13 cellular contexts compared by ENCODE assay signal in the genomic region with DNA sequence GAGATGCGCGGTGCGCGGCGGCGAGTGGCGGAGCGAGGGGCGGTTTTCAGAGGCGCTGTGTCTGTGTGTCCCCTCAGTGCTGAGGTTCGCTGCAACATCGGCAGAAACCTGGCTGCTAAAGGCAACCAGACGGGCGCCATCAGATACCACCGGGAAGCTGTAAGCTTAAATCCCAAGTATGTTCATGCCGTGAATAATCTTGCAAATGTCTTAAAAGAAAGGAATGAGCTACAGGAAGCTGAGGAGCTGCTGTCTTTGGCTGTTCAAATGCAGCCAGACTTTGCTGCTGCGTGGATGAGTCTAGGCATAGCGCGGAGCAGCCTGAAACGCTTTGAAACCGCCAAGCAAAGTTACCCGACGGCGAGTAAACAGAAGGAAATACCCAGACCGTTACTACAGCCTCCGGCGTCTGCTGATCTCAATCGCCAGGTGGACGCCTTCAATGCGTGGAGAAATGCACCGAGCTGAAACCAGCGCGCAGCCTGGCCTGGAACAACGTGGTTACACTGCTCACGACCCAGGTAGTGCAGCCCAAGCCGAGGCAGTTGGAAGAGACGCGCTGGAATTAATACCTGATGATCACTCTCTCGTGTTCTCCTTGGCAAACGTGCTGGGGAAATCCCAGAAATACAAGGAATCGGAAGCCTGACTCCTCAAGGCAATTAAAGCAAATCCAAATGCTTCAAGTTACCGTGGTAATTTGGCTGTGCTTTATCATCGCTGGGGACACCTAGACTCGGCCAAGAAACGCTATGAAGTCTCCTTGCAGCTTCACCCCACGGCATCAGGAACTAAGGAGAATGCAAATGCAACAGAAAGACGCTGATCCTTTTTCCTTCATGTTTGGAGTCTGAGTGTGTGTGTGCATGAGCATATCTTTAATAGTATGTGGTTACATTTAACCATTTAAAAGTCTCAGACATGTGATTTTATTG. TPM values are rescaled to one million over a fixed set of nuclear protein-coding genes. Genes with fewer than 3 reads are reported as not detected.
DNase-seq lines count a peak whose midpoint lies in the region; ATAC-seq and TF ChIP-seq lines count a peak whose summit lies in the region.
"Had no signal": no experiment of that assay in that cellular context is flagged by ENCODE, and none has a peak within 500 bp of the region (broad histone marks: within the 10 kb centered on the region; RNA-seq: fewer than 3 reads in every experiment).

No MANE protein-coding gene starts in this region.

- H3K9ac ChIP-seq in smooth muscle cell (ENCODE audit: low read depth): no peak overlapping the region

- H3K9me3 ChIP-seq in hepatocyte (ENCODE audit: low read depth) (no peaks in the 10 kb centered on the region), smooth muscle cell (replicated peaks; ENCODE audit: low read depth) (no peaks in the 10 kb centered on the region)
- H3K9me3 ChIP-seq: esophagus squamous epithelium, pancreas had no signal

- H2AFZ ChIP-seq in hepatocyte (peak overlapping the region; percentile 53), smooth muscle cell (ENCODE audit: low read depth) (peak overlapping the region; percentile 66)

- H3K36me3 ChIP-seq in hepatocyte (replicated peaks; ENCODE audit: insufficient read depth, low read depth): no peaks in the 10 kb centered on the region
- no peaks in the 10 kb centered on the region for H3K36me3 ChIP-seq in smooth muscle cell (ENCODE audit: low read depth)
- H3K36me3 ChIP-seq: esophagus squamous epithelium, pancreas had no signal

- H3K4me3 Mint-ChIP-seq in activated CD4-positive, alpha-beta memory T cell treated with anti-CD3 and anti-CD28 coated beads, Interleukin-2, amount 10 ng/mL, durations not matched to agents 7 days and 5 days: no peak overlapping the region
- H3K4me3 Mint-ChIP-seq: activated T-cell treated with anti-CD3 and anti-CD28 coated beads, Interleukin-2, amount 50 U/mL, for 4 hours had no signal

- ATAC-seq in GM21526 (IDR thresholded peaks at IDR 0.05; ENCODE audit: low FRiP score, unreplicated experiment): no peak
- ATAC-seq in HG03135 (IDR thresholded peaks at IDR 0.05; ENCODE audit: unreplicated experiment): no peak
- ATAC-seq: activated T-cell treated with anti-CD3 and anti-CD28 coated beads, Interleukin-2, amount 50 U/mL, for 4 hours had no signal

- no peaks in the 10 kb centered on the region for H3K9me2 ChIP-seq in hepatocyte (replicated peaks; ENCODE audit: insufficient read depth)

- H3K36me3 Mint-ChIP-seq in activated CD4-positive, alpha-beta memory T cell treated with anti-CD3 and anti-CD28 coated beads, Interleukin-2, amount 10 ng/mL, durations not matched to agents 7 days and 5 days (ENCODE audit: low read depth): peaks cover 2% of the 10 kb centered on the region

- H3K27me3 Mint-ChIP-seq in activated CD4-positive, alpha-beta memory T cell treated with anti-CD3 and anti-CD28 coated beads, Interleukin-2, amount 10 ng/mL, durations not matched to agents 7 days and 5 days: peaks cover 46% of the 10 kb centered on the region

- H3K4me3 ChIP-seq in hepatocyte (peak overlapping the region; percentile 7), smooth muscle cell (peak overlapping the region; percentile 31)
- H3K4me3 ChIP-seq: pancreas had no signal

- CTCF ChIA-PET in activated CD4-positive, alpha-beta memory T cell treated with anti-CD3 and anti-CD28 coated beads, Interleukin-2, amount 10 ng/mL, durations not matched to agents 7 days and 5 days (lab: Charles Lee): no interaction called here

- no peaks in the 10 kb centered on the region for H3K9me3 Mint-ChIP-seq in activated CD4-positive, alpha-beta memory T cell treated with anti-CD3 and anti-CD28 coated beads, Interleukin-2, amount 10 ng/mL, durations not matched to agents 7 days and 5 days
- H3K9me3 Mint-ChIP-seq: activated T-cell treated with anti-CD3 and anti-CD28 coated beads, Interleukin-2, amount 50 U/mL, for 4 hours had no signal

- H3K27ac Mint-ChIP-seq in activated CD4-positive, alpha-beta memory T cell treated with anti-CD3 and anti-CD28 coated beads, Interleukin-2, amount 10 ng/mL, durations not matched to agents 7 days and 5 days: no peak overlapping the region

- H3K27me3 ChIP-seq in hepatocyte (peaks cover 86% of the 10 kb centered on the region), smooth muscle cell (ENCODE audit: low read depth) (peaks cover 76% of the 10 kb centered on the region)

- no peak; the same call in 1 of the 2 replicates for TF ChIP-seq CTCF in VCaP (conservative IDR thresholded peaks at IDR 0.05)
- TF ChIP-seq CTCF in hepatocyte (IDR thresholded peaks at IDR 0.05; ENCODE audit: poor library complexity): no peak
- TF ChIP-seq CTCF in smooth muscle cell (IDR thresholded peaks at IDR 0.05; ENCODE audit: borderline replicate concordance, insufficient read depth, poor library complexity, severe bottlenecking): no peak

- H3K4me2 ChIP-seq in hepatocyte: peak overlapping the region; percentile 70
- peak overlapping the region; percentile 75 for H3K4me2 ChIP-seq in smooth muscle cell

- H3K4me1 ChIP-seq in hepatocyte (ENCODE audit: insufficient read depth) (no peaks in the 10 kb centered on the region), smooth muscle cell (ENCODE audit: low read depth) (peaks cover 5% of the 10 kb centered on the region)
- H3K4me1 ChIP-seq: pancreas had no signal

- DNase-seq in DMS 273 (lab: John Stamatoyannopoulos, UW; ENCODE audit: unreplicated experiment) (peak; percentile 71), DMS 273 treated with DMSO at 0.1 percent for 48 hours (lab: John Stamatoyannopoulos, UW) (no peak), hepatocyte (ENCODE audit: low spot score) (peak; percentile 24), smooth muscle cell (lab: John Stamatoyannopoulos, UW; ENCODE audit: unreplicated experiment) (no peak)
- DNase-seq in activated CD4-positive, alpha-beta memory T cell treated with anti-CD3 and anti-CD28 coated beads, Interleukin-2, amount 10 ng/mL, durations not matched to agents 7 days and 5 days: no peak
- DNase-seq: activated T-cell treated with anti-CD3 and anti-CD28 coated beads, Interleukin-2, amount 50 U/mL, for 4 hours; esophagus squamous epithelium; NCI-H146 had no signal

- peak overlapping the region; percentile 31 for H3K27ac ChIP-seq in VCaP
- H3K27ac ChIP-seq in hepatocyte: no peak overlapping the region
- no peak overlapping the region for H3K27ac ChIP-seq in smooth muscle cell (ENCODE audit: low read depth)
- H3K27ac ChIP-seq: 22Rv1, esophagus squamous epithelium, pancreas had no signal

- H3K79me2 ChIP-seq in hepatocyte (no peaks in the 10 kb centered on the region), smooth muscle cell (ENCODE audit: low read depth) (no peaks in the 10 kb centered on the region)

- H3K4me1 Mint-ChIP-seq in activated CD4-positive, alpha-beta memory T cell treated with anti-CD3 and anti-CD28 coated beads, Interleukin-2, amount 10 ng/mL, durations not matched to agents 7 days and 5 days: peaks cover 3% of the 10 kb centered on the region

- 7% methylated on average over 47 of the region's 47 CpGs for WGBS in hepatocyte (ENCODE audit: low lambda C conversion rate, missing lambda C conversion rate)
- WGBS in smooth muscle cell (ENCODE audit: low lambda C conversion rate): 6% methylated on average over 47 of the region's 47 CpGs

- POLR2A ChIA-PET in activated CD4-positive, alpha-beta memory T cell treated with anti-CD3 and anti-CD28 coated beads, Interleukin-2, amount 10 ng/mL, durations not matched to agents 7 days and 5 days (lab: Charles Lee): no interaction called here

- no peaks in the 10 kb centered on the region for H4K20me1 ChIP-seq in hepatocyte (ENCODE audit: insufficient read depth, poor library complexity, severe bottlenecking)
- no peaks in the 10 kb centered on the region for H4K20me1 ChIP-seq in smooth muscle cell (ENCODE audit: low read depth)

- no peaks in the 10 kb centered on the region for H3F3A ChIP-seq in smooth muscle cell (ENCODE audit: low read depth)

RNA-seq across cellular contexts. Expression of a gene that starts 15.9 kb away (rescaled TPM):
- total RNA-seq in hepatocyte (not detected in 2 replicates), smooth muscle cell (not detected in 2 replicates)
- polyA plus RNA-seq in hepatocyte (not detected in 2 replicates), smooth muscle cell (not detected in 2 replicates)
- total RNA-seq in activated CD4-positive, alpha-beta memory T cell treated with anti-CD3 and anti-CD28 coated beads, Interleukin-2, amount 10 ng/mL, durations not matched to agents 7 days and 5 days: not detected
- total RNA-seq: activated T-cell treated with anti-CD3 and anti-CD28 coated beads, Interleukin-2, amount 50 U/mL, for 4 hours; esophagus squamous epithelium; pancreas had no signal
- polyA plus RNA-seq: pancreas had no signal

RNA-seq across cellular contexts. Expression of a gene that starts 32.3 kb away (rescaled TPM):
- total RNA-seq in hepatocyte (not detected in 2 replicates), smooth muscle cell (not detected in 2 replicates)
- polyA plus RNA-seq in hepatocyte (not detected in 2 replicates), smooth muscle cell (not detected in 2 replicates)
- not detected for total RNA-seq in activated CD4-positive, alpha-beta memory T cell treated with anti-CD3 and anti-CD28 coated beads, Interleukin-2, amount 10 ng/mL, durations not matched to agents 7 days and 5 days
- total RNA-seq: activated T-cell treated with anti-CD3 and anti-CD28 coated beads, Interleukin-2, amount 50 U/mL, for 4 hours; esophagus squamous epithelium; pancreas had no signal
- polyA plus RNA-seq: pancreas had no signal

Comparison
In these comparisons a context has a peak if more than half of its experiments do, and no peak if none do; other contexts are left out.
1. DNase-seq: peak in DMS 273 (single experiment) and hepatocyte (single experiment); none in DMS 273 treated with DMSO at 0.1 percent for 48 hours (single experiment), smooth muscle cell (single experiment) and activated CD4-positive, alpha-beta memory T cell treated with anti-CD3 and anti-CD28 coated beads, Interleukin-2, amount 10 ng/mL, durations not matched to agents 7 days and 5 days (single experiment).